ENCODE assay signal across 11 cellular contexts in genomic region chr17:48022906-48023305, GRCh38. TPM values are rescaled to one million over a fixed set of nuclear protein-coding genes. Genes with fewer than 3 reads are reported as not detected.
A peak's percentile ranks its signal among the peaks of the same experiment; 100 is the strongest.
DNase-seq lines count a peak whose midpoint lies in the region; ATAC-seq, FAIRE-seq and TF ChIP-seq lines count a peak whose summit lies in the region.
"Had no signal": no experiment of that assay in that cellular context is flagged by ENCODE, and none has a peak within 500 bp of the region (broad histone marks: within the 10 kb centered on the region; RNA-seq: fewer than 3 reads in every experiment).

No MANE protein-coding gene starts in this region.

- no peak overlapping the region for H2BK120ac ChIP-seq in H1 (replicated peaks; ENCODE audit: low read depth, low read length)

- no peak overlapping the region for H3K18ac ChIP-seq in H1 (ENCODE audit: extremely low read depth, low read length)

- peaks cover 18% of the 10 kb centered on the region for H3K23me2 ChIP-seq in H1 (ENCODE audit: low read depth, low read length)

- CTCF ChIA-PET in H1 (lab: Charles Lee; ENCODE audit: partially characterized antibody): interaction anchor here (14.1 to 27.8 kb wide), 2 partner anchors 44 to 71 kb away, joined by 493 to 698 read pairs; partner anchors contain the start of genes CDK5RAP3, PNPO and PRR15L

- peaks cover 19% of the 10 kb centered on the region for H3K27me3 Mint-ChIP-seq in T-helper 1 cell treated with Interleukin-12 subunit alpha and Interleukin-12 subunit beta and Interleukin-4 antibody, amounts not matched to agents 30 μg/mL and 1 μg/mL, for 36 hours (ENCODE audit: low read depth)
- peaks cover 29% of the 10 kb centered on the region for H3K27me3 Mint-ChIP-seq in activated T-helper 2 cell treated with anti-CD3 and anti-CD28 coated beads, Interferon-gamma antibody, Interleukin-2, Interleukin-4, amounts not matched to agents 10 μg/mL and 5 μg/mL and 100 μg/mL, durations not matched to agents 14 hours and 24 hours and 36 hours (ENCODE audit: low read depth)

- no peak for TF ChIP-seq CTCF in H1 (IDR thresholded peaks at IDR 0.05; ENCODE audit: control extremely low read depth in 1 of 3, insufficient read depth in 1 of 3, low read depth in 1 of 3, low read length in 3 of 3)
- no peak for TF ChIP-seq CTCF in psoas muscle (IDR thresholded peaks at IDR 0.05)

- WGBS in H1 (ENCODE audit: extremely low coverage in 1 of 2, insufficient coverage in 1 of 2, insufficient read length in 1 of 2, insufficient replicate concordance in 2 of 2, low coverage in 1 of 2, low lambda C conversion rate in 2 of 2, missing lambda C conversion rate in 1 of 2), 2 experiments: 65% methylated on average over 6 of the region's 6 CpGs; no CpG with 5 or more reads in 1 of the 2 experiments
- 66 to 69% (median 67%) methylated on average over 6 of the region's 6 CpGs for WGBS in psoas muscle, 3 donors

- no peak overlapping the region for H2BK12ac ChIP-seq in H1 (ENCODE audit: low read depth, low read length)

- peaks cover 2 to 23% (median 17%) of the 10 kb centered on the region in 4 experiments for H3K27me3 ChIP-seq in H1 (replicated peaks in 1 of 4; ENCODE audit: control insufficient read depth in 3 of 4, extremely low read depth in 1 of 4, insufficient read depth in 3 of 4, low read length in 3 of 4)
- H3K27me3 ChIP-seq in psoas muscle (ENCODE audit: insufficient read depth in 3 of 3, low read length in 2 of 3): peaks cover 0 to 3% (median 0%) of the 10 kb centered on the region in 3 donors

- DNase-seq in T-helper 1 cell (no peak), M059J (ENCODE audit: low read depth) (peak; percentile 23), H1 (ENCODE audit: low read depth in 1 of 2, low spot score in 2 of 2) (no peak), psoas muscle (no peak), DMS 273 treated with DMSO at 0.1 percent for 48 hours (lab: John Stamatoyannopoulos, UW) (no peak), iPS-NIHi11 (ENCODE audit: low spot score) (no peak)
- no peak for DNase-seq in activated T-helper 2 cell treated with anti-CD3 and anti-CD28 coated beads, Interferon-gamma antibody, Interleukin-2, Interleukin-4, amounts not matched to agents 10 μg/mL and 5 μg/mL and 100 μg/mL, durations not matched to agents 14 hours and 24 hours and 36 hours (ENCODE audit: low spot score)
- DNase-seq: NK-92 treated with Interleukin-12 subunit alpha and Interleukin-12 subunit beta, amount 100 ng/mL, for 24 hours had no signal

- H4K5ac ChIP-seq in H1 (ENCODE audit: insufficient read length, low read depth, low read length): peak overlapping the region; percentile 44

- no peaks in the 10 kb centered on the region for H3K79me2 ChIP-seq in H1 (ENCODE audit: control insufficient read depth in 1 of 2, insufficient read depth in 2 of 2, low read length in 2 of 2)

- H3K4me2 ChIP-seq in H1 (ENCODE audit: insufficient read depth in 1 of 2, low read depth in 2 of 2, low read length in 2 of 2): peak overlapping the region in 1 of 2 experiments; percentile 42; a peak in 1 of 4 replicates

- no peak overlapping the region for H3K23ac ChIP-seq in H1 (ENCODE audit: insufficient read length)

- no peak for FAIRE-seq in H1 (lab: Jason Lieb, UNC)
- FAIRE-seq: GM18507 had no signal

- no peaks in the 10 kb centered on the region for H3K9me3 Mint-ChIP-seq in T-helper 1 cell treated with Interleukin-12 subunit alpha and Interleukin-12 subunit beta and Interleukin-4 antibody, amounts not matched to agents 30 μg/mL and 1 μg/mL, for 36 hours
- no peaks in the 10 kb centered on the region for H3K9me3 Mint-ChIP-seq in activated T-helper 2 cell treated with anti-CD3 and anti-CD28 coated beads, Interferon-gamma antibody, Interleukin-2, Interleukin-4, amounts not matched to agents 10 μg/mL and 5 μg/mL and 100 μg/mL, durations not matched to agents 14 hours and 24 hours and 36 hours
- H3K9me3 Mint-ChIP-seq: stimulated activated memory B cell treated with anti-CD40 and anti-IgM and Interleukin-4, amounts not matched to agents 10 μg/mL and 1 μg/mL and 100 μg/mL, for 72 hours had no signal

- H3K56ac ChIP-seq in H1 (replicated peaks; ENCODE audit: insufficient read length, low read depth, low read length): no peak overlapping the region

- no peak overlapping the region for H2BK20ac ChIP-seq in H1 (ENCODE audit: low read length)

- H4K20me1 ChIP-seq in H1 (replicated peaks in 1 of 2; ENCODE audit: control insufficient read depth in 1 of 2, insufficient read depth in 2 of 2, low read length in 2 of 2): no peaks in the 10 kb centered on the region

- H3K9me3 ChIP-seq in H1 (ENCODE audit: insufficient read depth in 2 of 2, low read depth in 1 of 2, low read length in 1 of 2) (no peaks in the 10 kb centered on the region), psoas muscle (no peaks in the 10 kb centered on the region)

- H3K4me3 ChIP-seq in H1 (ENCODE audit: extremely low read depth in 1 of 4, insufficient read depth in 2 of 4, low read depth in 3 of 4, low read length in 4 of 4): peak overlapping the region in 1 of 4 experiments; percentile 65; a peak in 1 of 8 replicates
- H3K4me3 ChIP-seq in psoas muscle: peak overlapping the region; percentile 67

- TF ChIP-seq POLR2A in H1 (IDR thresholded peaks at IDR 0.05; ENCODE audit: control extremely low read depth in 1 of 2, low read depth in 2 of 2, low read length in 2 of 2): no peak

- no peak for TF ChIP-seq EP300 in H1 (IDR thresholded peaks at IDR 0.05; ENCODE audit: borderline replicate concordance in 1 of 2, low read depth in 2 of 2, low read length in 2 of 2)

- peaks cover 1% of the 10 kb centered on the region for H3K36me3 Mint-ChIP-seq in T-helper 1 cell treated with Interleukin-12 subunit alpha and Interleukin-12 subunit beta and Interleukin-4 antibody, amounts not matched to agents 30 μg/mL and 1 μg/mL, for 36 hours (ENCODE audit: low read depth)
- no peaks in the 10 kb centered on the region for H3K36me3 Mint-ChIP-seq in activated T-helper 2 cell treated with anti-CD3 and anti-CD28 coated beads, Interferon-gamma antibody, Interleukin-2, Interleukin-4, amounts not matched to agents 10 μg/mL and 5 μg/mL and 100 μg/mL, durations not matched to agents 14 hours and 24 hours and 36 hours (ENCODE audit: low read depth)
- H3K36me3 Mint-ChIP-seq: stimulated activated memory B cell treated with anti-CD40 and anti-IgM and Interleukin-4, amounts not matched to agents 10 μg/mL and 1 μg/mL and 100 μg/mL, for 72 hours had no signal

- intact Hi-C loops in psoas muscle (cut with DNase I): loop anchor here in 1 of 2 donors (10.0 kb wide), 1 partner anchor 572 kb away; the partner anchor contains the start of genes HOXB3 and HOXB5
- intact Hi-C loops in activated T-helper 2 cell treated with anti-CD3 and anti-CD28 coated beads, Interferon-gamma antibody, Interleukin-2, Interleukin-4, amounts not matched to agents 10 μg/mL and 5 μg/mL and 100 μg/mL, durations not matched to agents 14 hours and 24 hours and 36 hours (cut with micrococcal nuclease): loop anchor here (10.0 kb wide), 1 partner anchor 222 kb away; no protein-coding TSS in a partner anchor

- peak overlapping the region; percentile 31 for H3K4me3 Mint-ChIP-seq in T-helper 1 cell treated with Interleukin-12 subunit alpha and Interleukin-12 subunit beta and Interleukin-4 antibody, amounts not matched to agents 30 μg/mL and 1 μg/mL, for 36 hours
- no peak overlapping the region for H3K4me3 Mint-ChIP-seq in activated T-helper 2 cell treated with anti-CD3 and anti-CD28 coated beads, Interferon-gamma antibody, Interleukin-2, Interleukin-4, amounts not matched to agents 10 μg/mL and 5 μg/mL and 100 μg/mL, durations not matched to agents 14 hours and 24 hours and 36 hours (ENCODE audit: low read depth)

- H3K14ac ChIP-seq in H1 (ENCODE audit: insufficient read length): no peak overlapping the region

- H3K36me3 ChIP-seq in H1 (ENCODE audit: control insufficient read depth in 2 of 4, insufficient read depth in 4 of 4, low read length in 3 of 4) (no peaks in the 10 kb centered on the region), psoas muscle (ENCODE audit: insufficient read depth in 1 of 2, low read depth in 1 of 2) (no peaks in the 10 kb centered on the region)

- no peak overlapping the region for H4K91ac ChIP-seq in H1 (replicated peaks; ENCODE audit: insufficient read length, low read length)

- H3K27ac Mint-ChIP-seq in T-helper 1 cell treated with Interleukin-12 subunit alpha and Interleukin-12 subunit beta and Interleukin-4 antibody, amounts not matched to agents 30 μg/mL and 1 μg/mL, for 36 hours: no peak overlapping the region
- no peak overlapping the region for H3K27ac Mint-ChIP-seq in activated T-helper 2 cell treated with anti-CD3 and anti-CD28 coated beads, Interferon-gamma antibody, Interleukin-2, Interleukin-4, amounts not matched to agents 10 μg/mL and 5 μg/mL and 100 μg/mL, durations not matched to agents 14 hours and 24 hours and 36 hours

- POLR2A ChIA-PET in H1 (lab: Charles Lee; ENCODE audit: partially characterized antibody): no interaction called here

- no peak overlapping the region for H3K9ac ChIP-seq in H1 (replicated peaks in 1 of 4; ENCODE audit: extremely low read depth in 1 of 4, low read depth in 3 of 4, low read length in 3 of 4)

- H3K27ac ChIP-seq in H1 (ENCODE audit: low read depth, low read length) (no peak overlapping the region), psoas muscle (no peak overlapping the region)

- ATAC-seq in psoas muscle: no peak

- no peak overlapping the region for H2BK5ac ChIP-seq in H1 (ENCODE audit: low read depth, low read length)

- no peak for TF ChIP-seq RAD21 in H1 (IDR thresholded peaks at IDR 0.05 in 1 of 2, conservative IDR thresholded peaks at IDR 0.05 in 1 of 2; ENCODE audit: low read depth in 2 of 2, low read length in 2 of 2)

- H4K8ac ChIP-seq in H1 (ENCODE audit: extremely low read depth, insufficient read depth, low read length): no peak overlapping the region

- H2AK5ac ChIP-seq in H1 (ENCODE audit: low read depth, low read length): no peak overlapping the region

- H2BK15ac ChIP-seq in H1 (ENCODE audit: low read length): no peak overlapping the region

- no peaks in the 10 kb centered on the region for H3K79me1 ChIP-seq in H1 (ENCODE audit: low read depth, low read length)

- no peak overlapping the region for H3K4ac ChIP-seq in H1 (replicated peaks; ENCODE audit: insufficient read length, low read depth, low read length)

- H2AFZ ChIP-seq in H1 (ENCODE audit: low read length): no peak overlapping the region

- peaks cover 25% of the 10 kb centered on the region for H3K4me1 Mint-ChIP-seq in T-helper 1 cell treated with Interleukin-12 subunit alpha and Interleukin-12 subunit beta and Interleukin-4 antibody, amounts not matched to agents 30 μg/mL and 1 μg/mL, for 36 hours (ENCODE audit: low read depth)
- H3K4me1 Mint-ChIP-seq in activated T-helper 2 cell treated with anti-CD3 and anti-CD28 coated beads, Interferon-gamma antibody, Interleukin-2, Interleukin-4, amounts not matched to agents 10 μg/mL and 5 μg/mL and 100 μg/mL, durations not matched to agents 14 hours and 24 hours and 36 hours (ENCODE audit: low read depth): peaks cover 36% of the 10 kb centered on the region

- H3K4me1 ChIP-seq in H1 (replicated peaks in 1 of 4; ENCODE audit: control insufficient read depth in 3 of 4, insufficient read depth in 4 of 4, low read length in 3 of 4): peaks cover 0 to 21% (median 11%) of the 10 kb centered on the region in 4 experiments; a peak in 5 of 7 replicates
- peaks cover 39% of the 10 kb centered on the region for H3K4me1 ChIP-seq in psoas muscle

RNA-seq across cellular contexts. Expression of gene COPZ2, which starts 14.7 kb away (rescaled TPM):
- total RNA-seq in M059J (2014; rRNA removed; shearing (Covaris generic)): 27.3 and 40.7 TPM in 2 replicates
- not detected in 2 replicates for total RNA-seq in H1 (2021; fragmentation: NEBNext Ultra II Directional; extraction: Animal tissue kit (Norgen Biotek cat#: 25700))
- 0.24 and 0.25 TPM in 2 replicates for polyA plus RNA-seq in H1 (2011; rRNA removed)
- polyA plus RNA-seq in H1 (2011; cell fraction: cytosol; rRNA removed): 0.23 TPM
- 0.47 TPM for polyA plus RNA-seq in H1 (2011; cell fraction: nucleus; rRNA removed)
- 0.34 to 0.45 TPM in 2 of 4 replicates, not detected in the others for polyA plus RNA-seq in H1 (2012, experiment 1 of 2)
- not detected for polyA plus RNA-seq in H1 (2012, experiment 2 of 2)
- polyA plus RNA-seq in H1 (2013, experiment 1 of 2): 0.41 TPM
- polyA plus RNA-seq in H1 (2013, experiment 2 of 2): 0.70 TPM
- not detected in 2 replicates for polyA minus RNA-seq in H1 (2011; rRNA and poly(A)+ RNA removed)
- polyA minus RNA-seq in H1 (2011; cell fraction: cytosol; rRNA and poly(A)+ RNA removed): not detected
- polyA minus RNA-seq in H1 (2011; cell fraction: nucleus; rRNA and poly(A)+ RNA removed): not detected
- total RNA-seq in psoas muscle: 100 to 1,000 TPM in 1 of 4 donors, 10 to 100 TPM in 3; 56.4 to 130 (median 66.4) TPM
- polyA plus RNA-seq in psoas muscle: 10 to 100 TPM; 16.8 to 46.0 (median 35.5) TPM
- 5.7 and 5.9 TPM in 2 replicates for total RNA-seq in activated T-helper 2 cell treated with anti-CD3 and anti-CD28 coated beads, Interferon-gamma antibody, Interleukin-2, Interleukin-4, amounts not matched to agents 10 μg/mL and 5 μg/mL and 100 μg/mL, durations not matched to agents 14 hours and 24 hours and 36 hours

RNA-seq across cellular contexts. Expression of gene NFE2L1, which starts 25.3 kb away (rescaled TPM):
- total RNA-seq in M059J (2014; rRNA removed; shearing (Covaris generic)): 44.3 and 68.7 TPM in 2 replicates
- total RNA-seq in H1 (2021; fragmentation: NEBNext Ultra II Directional; extraction: Animal tissue kit (Norgen Biotek cat#: 25700)): 140 and 148 TPM in 2 replicates
- 143 and 173 TPM in 2 replicates for polyA plus RNA-seq in H1 (2011; rRNA removed)
- polyA plus RNA-seq in H1 (2011; cell fraction: cytosol; rRNA removed): 181 TPM
- 178 TPM for polyA plus RNA-seq in H1 (2011; cell fraction: nucleus; rRNA removed)
- polyA plus RNA-seq in H1 (2012, experiment 1 of 2): 161 to 195 TPM (median 173 TPM) in 4 replicates
- 101 TPM for polyA plus RNA-seq in H1 (2012, experiment 2 of 2)
- polyA plus RNA-seq in H1 (2013, experiment 1 of 2): 146 TPM
- polyA plus RNA-seq in H1 (2013, experiment 2 of 2): 156 TPM
- 193 and 224 TPM in 2 replicates for polyA minus RNA-seq in H1 (2011; rRNA and poly(A)+ RNA removed)
- 160 TPM for polyA minus RNA-seq in H1 (2011; cell fraction: cytosol; rRNA and poly(A)+ RNA removed)
- polyA minus RNA-seq in H1 (2011; cell fraction: nucleus; rRNA and poly(A)+ RNA removed): 99.1 TPM
- total RNA-seq in psoas muscle: 1,000 to 10,000 TPM in 3 of 4 donors, 100 to 1,000 TPM in 1; 990 to 1,423 (median 1,174) TPM
- polyA plus RNA-seq in psoas muscle: 1,000 to 10,000 TPM in 1 of 3 donors, 100 to 1,000 TPM in 2; 308 to 1,601 (median 620) TPM
- 66.2 and 71.3 TPM in 2 replicates for total RNA-seq in activated T-helper 2 cell treated with anti-CD3 and anti-CD28 coated beads, Interferon-gamma antibody, Interleukin-2, Interleukin-4, amounts not matched to agents 10 μg/mL and 5 μg/mL and 100 μg/mL, durations not matched to agents 14 hours and 24 hours and 36 hours

RNA-seq across cellular contexts. Expression of gene CDK5RAP3, which starts 52.0 kb away (rescaled TPM):
- 60.4 and 69.5 TPM in 2 replicates for total RNA-seq in M059J (2014; rRNA removed; shearing (Covaris generic))
- total RNA-seq in H1 (2021; fragmentation: NEBNext Ultra II Directional; extraction: Animal tissue kit (Norgen Biotek cat#: 25700)): 88.2 and 97.6 TPM in 2 replicates
- 93.2 and 119 TPM in 2 replicates for polyA plus RNA-seq in H1 (2011; rRNA removed)
- polyA plus RNA-seq in H1 (2011; cell fraction: cytosol; rRNA removed): 159 TPM
- 845 TPM for polyA plus RNA-seq in H1 (2011; cell fraction: nucleus; rRNA removed)
- polyA plus RNA-seq in H1 (2012, experiment 1 of 2): 134 to 181 TPM (median 168 TPM) in 4 replicates
- 47.9 TPM for polyA plus RNA-seq in H1 (2012, experiment 2 of 2)
- 99.7 TPM for polyA plus RNA-seq in H1 (2013, experiment 1 of 2)
- 95.7 TPM for polyA plus RNA-seq in H1 (2013, experiment 2 of 2)
- polyA minus RNA-seq in H1 (2011; rRNA and poly(A)+ RNA removed): 131 and 169 TPM in 2 replicates
- polyA minus RNA-seq in H1 (2011; cell fraction: cytosol; rRNA and poly(A)+ RNA removed): 41.5 TPM
- 147 TPM for polyA minus RNA-seq in H1 (2011; cell fraction: nucleus; rRNA and poly(A)+ RNA removed)
- 10 to 100 TPM; 21.0 to 44.1 (median 34.5) TPM for total RNA-seq in psoas muscle
- polyA plus RNA-seq in psoas muscle: 10 to 100 TPM; 25.4 to 29.9 (median 25.6) TPM
- total RNA-seq in activated T-helper 2 cell treated with anti-CD3 and anti-CD28 coated beads, Interferon-gamma antibody, Interleukin-2, Interleukin-4, amounts not matched to agents 10 μg/mL and 5 μg/mL and 100 μg/mL, durations not matched to agents 14 hours and 24 hours and 36 hours: 192 and 199 TPM in 2 replicates
